ENCODE assay signal across 8 cellular contexts in the genomic region with DNA sequence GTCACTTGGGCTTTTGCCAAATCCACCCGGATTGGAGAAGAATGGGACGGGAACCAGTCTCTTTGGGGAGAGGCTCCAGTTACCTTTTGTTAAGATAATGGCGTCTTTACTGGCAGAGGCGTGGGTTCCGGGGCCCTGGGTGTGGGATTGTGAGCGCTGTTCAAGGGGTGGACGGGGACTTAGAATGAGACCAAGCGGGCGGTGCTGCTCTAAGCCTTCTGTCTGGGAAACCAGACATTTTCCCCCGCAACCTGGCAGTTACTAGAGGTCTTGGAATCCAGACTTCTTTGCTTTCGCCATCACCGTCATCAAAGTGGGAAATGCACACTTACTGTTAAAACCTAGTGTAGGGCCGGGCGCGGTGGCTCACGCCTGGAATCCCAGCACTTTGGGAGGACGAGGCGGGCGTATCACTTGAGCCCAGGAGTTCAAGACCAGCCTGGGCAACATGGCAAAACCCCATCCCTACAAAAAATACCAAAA. TPM values are rescaled to one million over a fixed set of nuclear protein-coding genes. Genes with fewer than 3 reads are reported as not detected.
DNase-seq lines count a peak whose midpoint lies in the region; ATAC-seq and TF ChIP-seq lines count a peak whose summit lies in the region.

No MANE protein-coding gene starts in this region.

- H3K27me3 ChIP-seq in heart right ventricle (no peaks in the 10 kb centered on the region), sigmoid colon (no peaks in the 10 kb centered on the region)

- TF ChIP-seq EP300 in sigmoid colon (IDR thresholded peaks at IDR 0.05): no peak

- H3K4me1 ChIP-seq in heart right ventricle (peaks cover 0 to 77% (median 47%) of the 10 kb centered on the region in 9 donors), sigmoid colon (peaks cover 0 to 40% (median 32%) of the 10 kb centered on the region in 4 donors)

- H3K4me3 ChIP-seq in heart right ventricle (peak overlapping the region; percentile 70 to 97 (median 82)), sigmoid colon (peak overlapping the region; percentile 54 to 85 (median 80))

- H3K9me3 ChIP-seq in heart right ventricle (no peaks in the 10 kb centered on the region), sigmoid colon (no peaks in the 10 kb centered on the region)

- H3K36me3 Mint-ChIP-seq in activated CD4-positive, alpha-beta memory T cell treated with anti-CD3 and anti-CD28 coated beads for 36 hours: peaks cover 6% of the 10 kb centered on the region

- WGBS in heart right ventricle, 2 donors: 6 to 7% methylated on average over 19 of the region's 19 CpGs
- WGBS in sigmoid colon, 2 donors: 1 to 3% methylated on average over 19 of the region's 19 CpGs

- peak overlapping the region; percentile 96 for H3K4me3 Mint-ChIP-seq in activated CD4-positive, alpha-beta memory T cell treated with anti-CD3 and anti-CD28 coated beads for 36 hours

- TF ChIP-seq CTCF in heart right ventricle (IDR thresholded peaks at IDR 0.05): no peak
- no peak for TF ChIP-seq CTCF in sigmoid colon (IDR thresholded peaks at IDR 0.05)

- TF ChIP-seq POLR2A in sigmoid colon (IDR thresholded peaks at IDR 0.05): no peak

- POLR2A ChIA-PET in activated CD4-positive, alpha-beta memory T cell treated with anti-CD3 and anti-CD28 coated beads for 36 hours (lab: Charles Lee): interaction anchor here (1.0 kb wide), 1 partner anchor 39 kb away, joined by 3 read pairs; the partner anchor contains the start of gene FBF1

- H3K9me3 Mint-ChIP-seq in activated CD4-positive, alpha-beta memory T cell treated with anti-CD3 and anti-CD28 coated beads for 36 hours: no peaks in the 10 kb centered on the region

- peaks cover 33% of the 10 kb centered on the region for H3K4me1 Mint-ChIP-seq in activated CD4-positive, alpha-beta memory T cell treated with anti-CD3 and anti-CD28 coated beads for 36 hours (ENCODE audit: low read depth)

- peak; percentile 18 for ATAC-seq in HG02759 (IDR thresholded peaks at IDR 0.05; ENCODE audit: unreplicated experiment)
- ATAC-seq in heart right ventricle: peak; percentile 12 to 60 (median 37)
- ATAC-seq in GM18868 (IDR thresholded peaks at IDR 0.05; ENCODE audit: unreplicated experiment): no peak

- H3K27ac ChIP-seq in heart right ventricle: peak overlapping the region; percentile 96 to 99 (median 98)
- peak overlapping the region; percentile 96 to 99 (median 96) for H3K27ac ChIP-seq in sigmoid colon

- DNase-seq in GF-D8 (lab: John Stamatoyannopoulos, UW): peak; percentile 71
- DNase-seq in activated CD4-positive, alpha-beta memory T cell treated with anti-CD3 and anti-CD28 coated beads for 36 hours: no peak
- DNase-seq in heart right ventricle: no peak
- no peak for DNase-seq in sigmoid colon
- DNase-seq in NCI-H146 (lab: John Stamatoyannopoulos, UW): no peak
- DNase-seq in DMS114 treated with DMSO at 0.1 percent for 48 hours (lab: John Stamatoyannopoulos, UW; ENCODE audit: unreplicated experiment): no peak

- CTCF ChIA-PET in activated CD4-positive, alpha-beta memory T cell treated with anti-CD3 and anti-CD28 coated beads for 36 hours (lab: Charles Lee): interaction anchor here (0.6 to 1.1 kb wide), 2 partner anchors 26 to 717 kb away, joined by 3 to 8 read pairs; no protein-coding TSS in a partner anchor

- intact Hi-C loops in activated CD4-positive, alpha-beta memory T cell treated with anti-CD3 and anti-CD28 coated beads for 36 hours (cut with micrococcal nuclease): loop anchor here (1.0 to 2.0 kb wide), 3 partner anchors 38 to 201 kb away; partner anchors contain the start of gene FBF1
- intact Hi-C loops in heart right ventricle (cut with DNase I) (loop anchor here in 4 of 10 donors (1.0 to 10.0 kb wide), 5 partner anchors 37 to 75 kb away; partner anchors contain the start of genes FBF1 (in 1 of the 4) and MRPL38 (in 1 of the 4)), sigmoid colon (cut with DNase I) (loop anchor here (2.0 kb wide), 1 partner anchor 75 kb away; the partner anchor contains the start of gene MRPL38)

- H3K27ac Mint-ChIP-seq in activated CD4-positive, alpha-beta memory T cell treated with anti-CD3 and anti-CD28 coated beads for 36 hours: peak overlapping the region; percentile 99

- H3K27me3 Mint-ChIP-seq in activated CD4-positive, alpha-beta memory T cell treated with anti-CD3 and anti-CD28 coated beads for 36 hours: no peaks in the 10 kb centered on the region

- H3K36me3 ChIP-seq in heart right ventricle (peaks cover 0 to 13% (median 0%) of the 10 kb centered on the region in 9 donors), sigmoid colon (no peaks in the 10 kb centered on the region)

RNA-seq across cellular contexts. Expression of gene TEN1, which starts 0.7 kb away (rescaled TPM):
- 10 to 100 TPM; 11.4 to 12.3 TPM for total RNA-seq in activated CD4-positive, alpha-beta memory T cell treated with anti-CD3 and anti-CD28 coated beads for 36 hours
- total RNA-seq in heart right ventricle: 10 to 100 TPM in 3 of 10 donors, 1 to 10 TPM in 7; 4.4 to 13.3 (median 9.0) TPM
- 10 to 100 TPM; 19.5 to 20.1 TPM for polyA plus RNA-seq in heart right ventricle
- 10 to 100 TPM in 1 of 4 donors, 1 to 10 TPM in 3; 5.3 to 14.8 (median 7.8) TPM for total RNA-seq in sigmoid colon
- polyA plus RNA-seq in sigmoid colon: 10 to 100 TPM; 30.5 to 78.8 (median 57.1) TPM

RNA-seq across cellular contexts. Expression of gene ACOX1, which starts 0.8 kb away (rescaled TPM):
- 10 to 100 TPM; 34.0 to 35.1 TPM for total RNA-seq in activated CD4-positive, alpha-beta memory T cell treated with anti-CD3 and anti-CD28 coated beads for 36 hours
- total RNA-seq in heart right ventricle (100 to 1,000 TPM in 1 of 10 donors, 10 to 100 TPM in 9; 76.0 to 105 (median 94.0) TPM), sigmoid colon (10 to 100 TPM; 32.7 to 38.9 (median 36.5) TPM)
- polyA plus RNA-seq in heart right ventricle (10 to 100 TPM; 11.1 to 45.8 TPM), sigmoid colon (10 to 100 TPM; 31.3 to 93.2 (median 32.4) TPM)

RNA-seq across cellular contexts. Expression of gene CDK3, which starts 20.9 kb away (rescaled TPM):
- 1 to 10 TPM; 2.9 to 3.7 TPM for total RNA-seq in activated CD4-positive, alpha-beta memory T cell treated with anti-CD3 and anti-CD28 coated beads for 36 hours
- 1 to 10 TPM in 7 of 10 donors, under 1 TPM in 3; 0.52 to 2.2 (median 1.3) TPM for total RNA-seq in heart right ventricle
- polyA plus RNA-seq in heart right ventricle: 10 to 100 TPM in 1 of 2 donors, 1 to 10 TPM in 1; 2.4 to 11.3 TPM
- total RNA-seq in sigmoid colon: 1 to 10 TPM in 2 of 4 donors, under 1 TPM in 1, not detected in 1; 0.71 to 2.6 (median 1.4) TPM
- 10 to 100 TPM; 11.9 to 15.0 (median 15.0) TPM for polyA plus RNA-seq in sigmoid colon

RNA-seq across cellular contexts. Expression of gene FBF1, which starts 38.9 kb away (rescaled TPM):
- total RNA-seq in activated CD4-positive, alpha-beta memory T cell treated with anti-CD3 and anti-CD28 coated beads for 36 hours: 10 to 100 TPM; 17.2 to 18.1 TPM
- 1 to 10 TPM; 2.1 to 6.3 (median 2.8) TPM for total RNA-seq in heart right ventricle
- polyA plus RNA-seq in heart right ventricle: 1 to 10 TPM; 1.6 to 8.3 TPM
- 10 to 100 TPM in 1 of 4 donors, 1 to 10 TPM in 3; 4.4 to 16.6 (median 6.3) TPM for total RNA-seq in sigmoid colon
- polyA plus RNA-seq in sigmoid colon: 1 to 10 TPM; 1.2 to 9.0 (median 2.5) TPM

RNA-seq across cellular contexts. Expression of gene EVPL, which starts 47.4 kb away (rescaled TPM):
- total RNA-seq in activated CD4-positive, alpha-beta memory T cell treated with anti-CD3 and anti-CD28 coated beads for 36 hours: under 1 TPM in 1 of 2 experiments, not detected in 1; 0.02 TPM
- total RNA-seq in heart right ventricle (under 1 TPM in 4 of 10 donors, not detected in 6; 0.04 to 0.31 (median 0.05) TPM), sigmoid colon (10 to 100 TPM in 1 of 4 donors, 1 to 10 TPM in 3; 2.9 to 23.5 (median 7.2) TPM)
- polyA plus RNA-seq in heart right ventricle (under 1 TPM; 0.04 to 0.07 TPM), sigmoid colon (10 to 100 TPM in 1 of 3 donors, 1 to 10 TPM in 2; 4.6 to 16.0 (median 4.8) TPM)
